Comparison of ENCODE assay signal across 1 cellular context in genomic region chr22:21862386-21863242, GRCh38.
TF ChIP-seq lines count a peak whose summit lies in the region.

No MANE protein-coding gene starts in this region.

TF ChIP-seq in GM12878, 131 proteins besides CTCF, POLR2A, EP300 and RAD21:
- TF ChIP-seq SKIL (IDR thresholded peaks at IDR 0.05; ENCODE audit: low read depth, poor library complexity, severe bottlenecking) (no peak), SUZ12 (IDR thresholded peaks at IDR 0.05; ENCODE audit: unreplicated experiment) (no peak), SMC3 (IDR thresholded peaks at IDR 0.05; ENCODE audit: borderline replicate concordance, low read length) (no peak), NR2C2 (IDR thresholded peaks at IDR 0.05; ENCODE audit: borderline replicate concordance, control insufficient read depth, insufficient read length, low read depth) (no peak), FOS (IDR thresholded peaks at IDR 0.05; ENCODE audit: borderline replicate concordance, extremely low read depth, insufficient read length) (no peak), SMARCA5 (IDR thresholded peaks at IDR 0.05) (no peak)
TF ChIP-seq in GM12878: peak in this region for 0.
